17 cellular contexts compared by ENCODE assay signal in the genomic region with DNA sequence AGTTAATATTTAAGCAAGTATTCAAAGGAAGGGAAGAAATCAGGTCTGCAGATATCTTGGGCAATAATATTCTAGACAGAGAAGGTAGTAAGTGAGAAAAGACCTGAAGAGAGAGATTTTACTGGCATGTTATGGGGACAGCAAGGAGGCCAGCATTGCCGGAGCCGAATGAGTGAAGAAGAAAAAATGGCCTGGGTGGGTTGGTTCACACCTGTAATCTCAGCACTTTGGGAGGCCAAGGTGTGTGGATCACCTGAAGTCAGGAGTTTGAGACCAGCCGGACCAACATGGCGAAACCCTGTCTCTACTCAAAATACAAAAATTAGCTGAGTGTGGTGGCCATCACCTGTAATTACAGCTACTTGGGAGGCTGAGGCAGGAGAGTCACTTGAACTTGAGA.
DNase-seq lines count a peak whose midpoint lies in the region; TF ChIP-seq lines count a peak whose summit lies in the region.
"Had no signal": no experiment of that assay in that cellular context is flagged by ENCODE, and none has a peak within 500 bp of the region (broad histone marks: within the 10 kb centered on the region; RNA-seq: fewer than 3 reads in every experiment).

No MANE protein-coding gene starts in this region.

- H3K4me3 Mint-ChIP-seq in glutamatergic neuron (ENCODE audit: unreplicated experiment) (no peak overlapping the region), progenitor cell of endocrine pancreas (ENCODE audit: low read depth) (no peak overlapping the region)
- H3K4me3 Mint-ChIP-seq: B cell; CD4-positive, alpha-beta T cell; CD8-positive, alpha-beta T cell had no signal

- no peak overlapping the region for H3K27ac Mint-ChIP-seq in glutamatergic neuron (ENCODE audit: unreplicated experiment)
- H3K27ac Mint-ChIP-seq in progenitor cell of endocrine pancreas = no peak overlapping the region
- H3K27ac Mint-ChIP-seq: B cell; CD4-positive, alpha-beta T cell; CD8-positive, alpha-beta T cell had no signal

- H3K4me3 ChIP-seq in brain microvascular endothelial cell (ENCODE audit: low read depth, low read length) = no peak overlapping the region
- H3K4me3 ChIP-seq: A549; BLaER1 treated with 17β-estradiol and CSF1 and Interleukin-3, amounts not matched to agents 10 nM and 100 nM had no signal

- DNase-seq in brain microvascular endothelial cell (no peak), glutamatergic neuron (no peak), posterior vena cava (ENCODE audit: low spot score) (peak; percentile 53), hippocampal formation (lab: John Stamatoyannopoulos, UW) (no peak), progenitor cell of endocrine pancreas (ENCODE audit: low spot score, unreplicated experiment) (no peak)
- DNase-seq: AML-193; Caco-2; Calu3; CD4-positive, alpha-beta T cell; CD8-positive, alpha-beta T cell; DMS79 treated with DMSO at 0.1 percent for 48 hours; GF-D8 had no signal

- H3K4me1 Mint-ChIP-seq in glutamatergic neuron (ENCODE audit: low read depth, unreplicated experiment) (no peaks in the 10 kb centered on the region), progenitor cell of endocrine pancreas (ENCODE audit: low read depth) (no peaks in the 10 kb centered on the region)
- H3K4me1 Mint-ChIP-seq: B cell had no signal

- no peaks in the 10 kb centered on the region for H3K27me3 ChIP-seq in brain microvascular endothelial cell (replicated peaks)
- H3K27me3 ChIP-seq: BLaER1 treated with 17β-estradiol and CSF1 and Interleukin-3, amounts not matched to agents 10 nM and 100 nM had no signal

- no peak overlapping the region for H3K27ac ChIP-seq in brain microvascular endothelial cell
- H3K27ac ChIP-seq: 22Rv1; A549; BLaER1 treated with 17β-estradiol and CSF1 and Interleukin-3, amounts not matched to agents 10 nM and 100 nM; C4-2B had no signal

- in situ Hi-C loops in brain microvascular endothelial cell (cut with HindIII; ENCODE audit: low pct_ligation_motif_present, low sequenced_read_pairs) = no loop called here

- H3K36me3 Mint-ChIP-seq in glutamatergic neuron (ENCODE audit: unreplicated experiment) (no peaks in the 10 kb centered on the region), progenitor cell of endocrine pancreas (ENCODE audit: insufficient read depth) (no peaks in the 10 kb centered on the region)
- H3K36me3 Mint-ChIP-seq: CD8-positive, alpha-beta T cell had no signal

- TF ChIP-seq CTCF in brain microvascular endothelial cell (IDR thresholded peaks at IDR 0.05; ENCODE audit: low read depth, low read length, missing control alignments) (peak; percentile 6), glutamatergic neuron (IDR thresholded peaks at IDR 0.05; ENCODE audit: partially characterized antibody, unreplicated experiment) (peak; percentile 15), progenitor cell of endocrine pancreas (IDR thresholded peaks at IDR 0.05; ENCODE audit: unreplicated experiment) (no peak)

- H3K36me3 ChIP-seq in brain microvascular endothelial cell (replicated peaks) = no peaks in the 10 kb centered on the region
- H3K36me3 ChIP-seq: BLaER1 treated with 17β-estradiol and CSF1 and Interleukin-3, amounts not matched to agents 10 nM and 100 nM had no signal

- peaks cover 1% of the 10 kb centered on the region for H3K9me3 Mint-ChIP-seq in glutamatergic neuron (ENCODE audit: unreplicated experiment)
- H3K9me3 Mint-ChIP-seq in progenitor cell of endocrine pancreas (ENCODE audit: low read depth) = peaks cover 4% of the 10 kb centered on the region

- intact Hi-C loops in posterior vena cava (cut with DNase I) = no loop called here

- H3K27me3 Mint-ChIP-seq in glutamatergic neuron (ENCODE audit: unreplicated experiment) (no peaks in the 10 kb centered on the region), progenitor cell of endocrine pancreas (no peaks in the 10 kb centered on the region)
- H3K27me3 Mint-ChIP-seq: B cell; CD4-positive, alpha-beta T cell had no signal
